Comparison of ENCODE assay signal across 8 cellular contexts in genomic region chr5:40798012-40798855, GRCh38. TPM values are rescaled to one million over a fixed set of nuclear protein-coding genes. Genes with fewer than 3 reads are reported as not detected.
A peak's percentile ranks its signal among the peaks of the same experiment; 100 is the strongest.
DNase-seq lines count a peak whose midpoint lies in the region; ATAC-seq and TF ChIP-seq lines count a peak whose summit lies in the region.

Gene PRKAA1, minus strand, starts transcription at chr5:40798374. Its CDS starts 185 bp downstream, at chr5:40798189.

- peak within 1 kb of the TSS; percentile 91 to 98 (median 95) for H3K27ac Mint-ChIP-seq in CD4-positive, alpha-beta memory T cell

- peak; percentile 65 for TF ChIP-seq CTCF in liver (IDR thresholded peaks at IDR 0.05; ENCODE audit: low read depth, low read length, missing input control)

- POLR2A ChIA-PET in CD4-positive, alpha-beta memory T cell (lab: Charles Lee; ENCODE audit: partially characterized antibody), result interaction anchor here (1.0 to 2.0 kb wide), 5 partner anchors 10 to 388 kb away, joined by 3 to 30 read pairs (median 5); partner anchors contain the start of genes CARD6 and RPL37

- peak; percentile 61 to 68 for TF ChIP-seq RAD21 in liver (IDR thresholded peaks at IDR 0.05)

- intact Hi-C loops in CD4-positive, alpha-beta memory T cell (cut with micrococcal nuclease), result loop anchor here (1.0 kb wide), 4 partner anchors 37 to 1106 kb away; partner anchors contain the start of genes RIMOC1, RPL37 and TTC33

- no peaks in the 10 kb centered on the region for H3K27me3 ChIP-seq in CD4-positive, alpha-beta memory T cell (ENCODE audit: insufficient read depth, low read length)
- H3K27me3 ChIP-seq in liver (ENCODE audit: control insufficient read depth in 4 of 4, insufficient read depth in 4 of 4, low read length in 3 of 4), result no peaks in the 10 kb centered on the region

- no peaks in the 10 kb centered on the region for H3K9me3 Mint-ChIP-seq in CD4-positive, alpha-beta memory T cell

- peak within 1 kb of the TSS; percentile 91 to 97 (median 94) for H3K4me3 Mint-ChIP-seq in CD4-positive, alpha-beta memory T cell

- H3K4me1 ChIP-seq in CD4-positive, alpha-beta memory T cell (ENCODE audit: insufficient read depth, low read length), result peaks cover 34% of the 10 kb centered on the region
- H3K4me1 ChIP-seq in liver (ENCODE audit: control insufficient read depth in 4 of 4, insufficient read depth in 4 of 4, low read length in 3 of 4), result peaks cover 5 to 24% (median 14%) of the 10 kb centered on the region in 4 donors

- no peaks in the 10 kb centered on the region for H3K27me3 Mint-ChIP-seq in CD4-positive, alpha-beta memory T cell

- ATAC-seq in GM19452 (IDR thresholded peaks at IDR 0.05; ENCODE audit: unreplicated experiment) (peak; percentile 95), HG03575 (IDR thresholded peaks at IDR 0.05; ENCODE audit: extremely low read depth, insufficient number of reproducible peaks, low FRiP score, unreplicated experiment) (peak; percentile 67)

- H3K9me3 ChIP-seq in CD4-positive, alpha-beta memory T cell (ENCODE audit: control insufficient read depth in 1 of 2, low read length in 2 of 2), result no peaks in the 10 kb centered on the region
- H3K9me3 ChIP-seq in liver (ENCODE audit: control insufficient read depth in 4 of 4, low read length in 3 of 4), result no peaks in the 10 kb centered on the region

- peaks cover 27 to 52% (median 42%) of the 10 kb centered on the region in 4 donors for H3K4me1 Mint-ChIP-seq in CD4-positive, alpha-beta memory T cell

- peak within 1 kb of the TSS; percentile 71 to 91 for H3K4me3 ChIP-seq in CD4-positive, alpha-beta memory T cell (ENCODE audit: low read length in 2 of 2)
- peak within 1 kb of the TSS; percentile 94 to 99 (median 96) for H3K4me3 ChIP-seq in liver (ENCODE audit: low read depth in 1 of 3, low read length in 3 of 3)

- DNase-seq in CD4-positive, alpha-beta memory T cell, result peak; percentile 88 to 93 (median 91)
- DNase-seq in NCI-H774 (lab: John Stamatoyannopoulos, UW) (peak; percentile 93), dermis blood vessel endothelial cell (peak; percentile 93)
- peak; percentile 82 to 87 for DNase-seq in activated CD4-positive, alpha-beta T cell treated with anti-CD3 and anti-CD28 coated beads, Interleukin-2, amount 50 U/mL, for 4 hours
- DNase-seq in stimulated activated CD4-positive, alpha-beta T cell treated with anti-CD3 and anti-CD28 coated beads, Interleukin-4, amount 100 ng/mL, for 24 hours, result peak; percentile 86

- H3K9ac ChIP-seq in liver (ENCODE audit: low read depth in 1 of 2, low read length in 2 of 2), result peak within 1 kb of the TSS; percentile 82 to 89

- CTCF ChIA-PET in CD4-positive, alpha-beta memory T cell (lab: Charles Lee; ENCODE audit: partially characterized antibody), result interaction anchor here (0.6 to 2.3 kb wide), 8 partner anchors 10 to 43 kb away, joined by 3 to 11 read pairs (median 4); partner anchors contain the start of gene TTC33

- no peaks in the 10 kb centered on the region for H3K36me3 ChIP-seq in CD4-positive, alpha-beta memory T cell (ENCODE audit: insufficient read depth, low read length)
- peaks cover 0 to 4% (median 0%) of the 10 kb centered on the region in 4 donors for H3K36me3 ChIP-seq in liver (ENCODE audit: control insufficient read depth in 4 of 4, insufficient read depth in 3 of 4, low read depth in 1 of 4, low read length in 3 of 4)

- peaks cover 10 to 23% of the 10 kb centered on the region in 2 donors for H3K36me3 Mint-ChIP-seq in CD4-positive, alpha-beta memory T cell

- H3K27ac ChIP-seq in CD4-positive, alpha-beta memory T cell (ENCODE audit: low read depth, low read length), result peak within 1 kb of the TSS; percentile 91
- H3K27ac ChIP-seq in liver (ENCODE audit: low read depth in 1 of 2, low read length in 2 of 2), result peak within 1 kb of the TSS; percentile 96

- WGBS in liver, result 1% methylated on average over 73 of the region's 73 CpGs

TF ChIP-seq in liver, 16 proteins besides CTCF, POLR2A, EP300 and RAD21:
- no peak for TF ChIP-seq FOXA2 (IDR thresholded peaks at IDR 0.05)
- TF ChIP-seq YY1 (IDR thresholded peaks at IDR 0.05), result peak; percentile 93
- TF ChIP-seq ATF3 (IDR thresholded peaks at IDR 0.05), result no peak
- TF ChIP-seq MAX (IDR thresholded peaks at IDR 0.05), result no peak
- TF ChIP-seq JUND (IDR thresholded peaks at IDR 0.05), result no peak
- TF ChIP-seq REST (IDR thresholded peaks at IDR 0.05), result peak; percentile 19
- peak in 1 of 2 donors; percentile 41 for TF ChIP-seq EGR1 (IDR thresholded peaks at IDR 0.05; ENCODE audit: low read depth in 2 of 2)
- no peak for TF ChIP-seq ZBTB33 (IDR thresholded peaks at IDR 0.05)
- peak; percentile 1 for TF ChIP-seq SP1 (IDR thresholded peaks at IDR 0.05)
- no peak for TF ChIP-seq FOXA1 (IDR thresholded peaks at IDR 0.05)
- no peak for TF ChIP-seq HNF4A (conservative IDR thresholded peaks at IDR 0.05)
- no peak for TF ChIP-seq GABPA (IDR thresholded peaks at IDR 0.05 in 1 of 2, conservative IDR thresholded peaks at IDR 0.05 in 1 of 2)
- peak; percentile 30 for TF ChIP-seq TAF1 (conservative IDR thresholded peaks at IDR 0.05)
- TF ChIP-seq NR2F2 (IDR thresholded peaks at IDR 0.05), result no peak
- no peak for TF ChIP-seq HNF4G (IDR thresholded peaks at IDR 0.05)
- no peak for TF ChIP-seq RXRA (IDR thresholded peaks at IDR 0.05)

RNA-seq across cellular contexts. Expression of gene PRKAA1, which starts in this region (rescaled TPM):
- 100 to 1,000 TPM; 113 to 120 TPM for total RNA-seq in CD4-positive, alpha-beta memory T cell
- 10 to 100 TPM; 51.7 to 59.0 TPM for polyA plus RNA-seq in CD4-positive, alpha-beta memory T cell
- total RNA-seq in dermis blood vessel endothelial cell (123 and 136 TPM in 2 replicates), liver (100 to 1,000 TPM in 1 of 2 donors, 10 to 100 TPM in 1; 59.4 to 105 TPM)
- 10 to 100 TPM; 23.7 to 25.5 TPM for polyA plus RNA-seq in liver

Comparison
In these comparisons a context has a peak if more than half of its experiments do, and no peak if none do; other contexts are left out.
1. Peak in every context shown above with its lines: DNase-seq, ATAC-seq, H3K4me3 ChIP-seq and H3K27ac ChIP-seq.